Comparison of ENCODE assay signal across 8 cellular contexts in genomic region chr15:25189551-25189950, GRCh38.
"Had no signal": no experiment of that assay in that cellular context is flagged by ENCODE, and none has a peak within 500 bp of the region (broad histone marks: within the 10 kb centered on the region; RNA-seq: fewer than 3 reads in every experiment).

No MANE protein-coding gene starts in this region.

- ATAC-seq: GM12878 had no signal

- DNase-seq: GDM1, GF-D8 had no signal

- H3K4me3 ChIP-seq: GM12878 had no signal

- FAIRE-seq: G401.6, GM12878, GM12891, GM12892, GM18507, GM19239 had no signal
